In genomic region chr4:121200795-121201472, GRCh38 we compare ENCODE assay signal across 13 cellular contexts. TPM values are rescaled to one million over a fixed set of nuclear protein-coding genes. Genes with fewer than 3 reads are reported as not detected.
DNase-seq lines count a peak whose midpoint lies in the region; ATAC-seq, FAIRE-seq and TF ChIP-seq lines count a peak whose summit lies in the region.
"Had no signal": no experiment of that assay in that cellular context is flagged by ENCODE, and none has a peak within 500 bp of the region (broad histone marks: within the 10 kb centered on the region; RNA-seq: fewer than 3 reads in every experiment).

No MANE protein-coding gene starts in this region.

- no peaks in the 10 kb centered on the region for H3K4me1 ChIP-seq in pancreas

- H3K27me3 ChIP-seq in pancreas: no peaks in the 10 kb centered on the region

- no peaks in the 10 kb centered on the region for H3K27me3 Mint-ChIP-seq in activated T-cell treated with anti-CD3 and anti-CD28 coated beads, Interleukin-2, amount 50 U/mL, for 72 hours (ENCODE audit: low read depth)
- no peaks in the 10 kb centered on the region for H3K27me3 Mint-ChIP-seq in stimulated activated memory B cell treated with anti-CD40 and anti-IgM and Interleukin-4, amounts not matched to agents 10 μg/mL and 1 μg/mL and 100 μg/mL, for 72 hours
- H3K27me3 Mint-ChIP-seq: type B pancreatic cell had no signal

- peaks cover 0 to 9% of the 10 kb centered on the region in 2 donors for H3K36me3 Mint-ChIP-seq in activated T-cell treated with anti-CD3 and anti-CD28 coated beads, Interleukin-2, amount 50 U/mL, for 72 hours (ENCODE audit: insufficient read depth in 2 of 2)
- H3K36me3 Mint-ChIP-seq in stimulated activated memory B cell treated with anti-CD40 and anti-IgM and Interleukin-4, amounts not matched to agents 10 μg/mL and 1 μg/mL and 100 μg/mL, for 72 hours: no peaks in the 10 kb centered on the region
- H3K36me3 Mint-ChIP-seq: type B pancreatic cell had no signal

- no peak for TF ChIP-seq CTCF in pancreas (IDR thresholded peaks at IDR 0.05)

- no peaks in the 10 kb centered on the region for H3K36me3 ChIP-seq in pancreas

- peaks cover 32% of the 10 kb centered on the region for H3K4me1 Mint-ChIP-seq in activated T-cell treated with anti-CD3 and anti-CD28 coated beads, Interleukin-2, amount 50 U/mL, for 72 hours (ENCODE audit: low read depth)
- H3K4me1 Mint-ChIP-seq in stimulated activated memory B cell treated with anti-CD40 and anti-IgM and Interleukin-4, amounts not matched to agents 10 μg/mL and 1 μg/mL and 100 μg/mL, for 72 hours: peaks cover 33% of the 10 kb centered on the region

- H3K9me3 Mint-ChIP-seq in activated T-cell treated with anti-CD3 and anti-CD28 coated beads, Interleukin-2, amount 50 U/mL, for 72 hours: peaks cover 0 to 5% of the 10 kb centered on the region in 2 donors
- peaks cover 12% of the 10 kb centered on the region for H3K9me3 Mint-ChIP-seq in stimulated activated memory B cell treated with anti-CD40 and anti-IgM and Interleukin-4, amounts not matched to agents 10 μg/mL and 1 μg/mL and 100 μg/mL, for 72 hours
- H3K9me3 Mint-ChIP-seq: type B pancreatic cell had no signal

- peak overlapping the region; percentile 91 for H3K27ac Mint-ChIP-seq in activated T-cell treated with anti-CD3 and anti-CD28 coated beads, Interleukin-2, amount 50 U/mL, for 72 hours
- peak overlapping the region; percentile 23 for H3K27ac Mint-ChIP-seq in stimulated activated memory B cell treated with anti-CD40 and anti-IgM and Interleukin-4, amounts not matched to agents 10 μg/mL and 1 μg/mL and 100 μg/mL, for 72 hours
- H3K27ac Mint-ChIP-seq: type B pancreatic cell had no signal

- no peak for ATAC-seq in activated T-cell treated with anti-CD3 and anti-CD28 coated beads, Interleukin-2, amount 50 U/mL, for 72 hours (replicated peaks in 1 of 2)
- ATAC-seq in GM21723 (IDR thresholded peaks at IDR 0.05; ENCODE audit: unreplicated experiment) (peak; percentile 82), HG03460 (IDR thresholded peaks at IDR 0.05; ENCODE audit: unreplicated experiment) (peak; percentile 65), pancreas (no peak)
- peak; percentile 82 for ATAC-seq in stimulated activated memory B cell treated with anti-CD40 and anti-IgM and Interleukin-4, amounts not matched to agents 10 μg/mL and 1 μg/mL and 100 μg/mL, for 72 hours

- no peak overlapping the region for H3K27ac ChIP-seq in pancreas
- H3K27ac ChIP-seq: HL-60, VCaP had no signal

- no peak overlapping the region for H3K4me3 ChIP-seq in pancreas

- DNase-seq in activated T-cell treated with anti-CD3 and anti-CD28 coated beads, Interleukin-2, amount 50 U/mL, for 72 hours: no peak
- DNase-seq in activated T-cell treated with anti-CD3 and anti-CD28 coated beads, Interleukin-2, amount 50 U/mL, for 1 hour: no peak
- DNase-seq in SK-N-DZ (ENCODE audit: low spot score) (no peak), pancreas (no peak), hepatic stellate cell (ENCODE audit: low spot score) (no peak)

- intact Hi-C loops in pancreas (cut with DNase I): no loop called here

- H3K4me3 Mint-ChIP-seq in activated T-cell treated with anti-CD3 and anti-CD28 coated beads, Interleukin-2, amount 50 U/mL, for 72 hours: peak overlapping the region; percentile 1 to 72
- peak overlapping the region; percentile 22 for H3K4me3 Mint-ChIP-seq in stimulated activated memory B cell treated with anti-CD40 and anti-IgM and Interleukin-4, amounts not matched to agents 10 μg/mL and 1 μg/mL and 100 μg/mL, for 72 hours
- H3K4me3 Mint-ChIP-seq: type B pancreatic cell had no signal

- no peaks in the 10 kb centered on the region for H3K9me3 ChIP-seq in pancreas

- 56 to 67% methylated on average over 3 of the region's 3 CpGs for WGBS in pancreas, 2 donors

- FAIRE-seq in pancreas (lab: Jason Lieb, UNC): no peak
- FAIRE-seq: colon, islet of Langerhans had no signal

RNA-seq across cellular contexts. Expression of gene TNIP3, which starts 36.8 kb away (rescaled TPM):
- total RNA-seq in activated T-cell treated with anti-CD3 and anti-CD28 coated beads, Interleukin-2, amount 50 U/mL, for 72 hours: 1 to 10 TPM; 2.3 to 6.1 TPM
- not detected in 2 replicates for polyA plus RNA-seq in SK-N-DZ (2014; cell fraction: cytosol; rRNA removed)
- polyA plus RNA-seq in SK-N-DZ (2014; cell fraction: nucleus; rRNA removed): not detected in 2 replicates
- under 1 TPM in 1 of 6 donors, not detected in 5; 0.31 TPM for total RNA-seq in pancreas
- polyA plus RNA-seq in pancreas: not detected

Comparison
In these comparisons a context has a peak if more than half of its experiments do, and no peak if none do; other contexts are left out.
1. ATAC-seq: peak in GM21723 (single experiment), HG03460 (single experiment) and stimulated activated memory B cell treated with anti-CD40 and anti-IgM and Interleukin-4, amounts not matched to agents 10 μg/mL and 1 μg/mL and 100 μg/mL, for 72 hours (single experiment); none in activated T-cell treated with anti-CD3 and anti-CD28 coated beads, Interleukin-2, amount 50 U/mL, for 72 hours (0 of 2) and pancreas (0 of 4).